In genomic region chr15:40100947-40101905, GRCh38 we compare ENCODE assay signal across 11 cellular contexts. TPM values are rescaled to one million over a fixed set of nuclear protein-coding genes. Genes with fewer than 3 reads are reported as not detected.
DNase-seq lines count a peak whose midpoint lies in the region; ATAC-seq and TF ChIP-seq lines count a peak whose summit lies in the region.
"Had no signal": no experiment of that assay in that cellular context is flagged by ENCODE, and none has a peak within 500 bp of the region (broad histone marks: within the 10 kb centered on the region; RNA-seq: fewer than 3 reads in every experiment).

No MANE protein-coding gene starts in this region.

- H3K4me1 ChIP-seq in Peyer's patch (peaks cover 22 to 98% (median 80%) of the 10 kb centered on the region in 4 donors), left lung (peaks cover 83 to 99% of the 10 kb centered on the region in 2 donors), stomach smooth muscle (ENCODE audit: control insufficient read depth, insufficient read depth, low read length) (peaks cover 92% of the 10 kb centered on the region)

- peak overlapping the region; percentile 87 for H3K27ac Mint-ChIP-seq in activated T-cell treated with anti-CD3 and anti-CD28 coated beads, Interleukin-2, amount 50 U/mL, for 24 hours

- no peak for TF ChIP-seq CTCF in Peyer's patch (IDR thresholded peaks at IDR 0.05)
- TF ChIP-seq CTCF in left lung (IDR thresholded peaks at IDR 0.05) = no peak

- intact Hi-C loops in left lung (cut with DNase I) = no loop called here

- H3K27me3 ChIP-seq in Peyer's patch (no peaks in the 10 kb centered on the region), left lung (no peaks in the 10 kb centered on the region), stomach smooth muscle (ENCODE audit: control insufficient read depth in 1 of 2, insufficient read depth in 2 of 2, low read length in 2 of 2) (no peaks in the 10 kb centered on the region)
- H3K27me3 ChIP-seq: testis had no signal

- H3K27ac ChIP-seq in Peyer's patch (peak overlapping the region in 3 of 4 donors; percentile 91 to 94 (median 92)), left lung (peak overlapping the region; percentile 15 to 70), stomach smooth muscle (ENCODE audit: low read length) (peak overlapping the region; percentile 42)

- no peak for TF ChIP-seq POLR2A in Peyer's patch (IDR thresholded peaks at IDR 0.05)

- no peak for DNase-seq in activated T-cell treated with anti-CD3 and anti-CD28 coated beads, Interleukin-2, amount 50 U/mL, for 24 hours
- no peak for DNase-seq in activated T-cell treated with anti-CD3 and anti-CD28 coated beads, Interleukin-2, amount 50 U/mL, for 48 hours
- DNase-seq in Peyer's patch = no peak
- no peak for DNase-seq in left lung
- DNase-seq in D341Med (ENCODE audit: low spot score) = no peak
- no peak for DNase-seq in central memory CD4-positive, alpha-beta T cell
- DNase-seq in NCI-H1436 (lab: John Stamatoyannopoulos, UW) = no peak
- DNase-seq: COR-L47, NCI-H510A, testis had no signal

- H3K9me3 ChIP-seq in Peyer's patch = no peaks in the 10 kb centered on the region
- no peaks in the 10 kb centered on the region for H3K9me3 ChIP-seq in left lung
- H3K9me3 ChIP-seq in stomach smooth muscle (ENCODE audit: control insufficient read depth in 2 of 2, low read length in 2 of 2) = no peaks in the 10 kb centered on the region
- H3K9me3 ChIP-seq: testis had no signal

- no peaks in the 10 kb centered on the region for H3K36me3 ChIP-seq in Peyer's patch
- H3K36me3 ChIP-seq in left lung = peaks cover 0 to 4% of the 10 kb centered on the region in 2 donors
- no peaks in the 10 kb centered on the region for H3K36me3 ChIP-seq in stomach smooth muscle (ENCODE audit: control insufficient read depth in 2 of 2, insufficient read depth in 2 of 2, low read length in 2 of 2)

- peak overlapping the region; percentile 16 for H3K4me3 Mint-ChIP-seq in activated T-cell treated with anti-CD3 and anti-CD28 coated beads, Interleukin-2, amount 50 U/mL, for 24 hours

- no peaks in the 10 kb centered on the region for H3K27me3 Mint-ChIP-seq in activated T-cell treated with anti-CD3 and anti-CD28 coated beads, Interleukin-2, amount 50 U/mL, for 24 hours

- H3K36me3 Mint-ChIP-seq in activated T-cell treated with anti-CD3 and anti-CD28 coated beads, Interleukin-2, amount 50 U/mL, for 24 hours (ENCODE audit: low read depth) = peaks cover 1% of the 10 kb centered on the region

- ATAC-seq in left lung = no peak

- H3K4me3 ChIP-seq in Peyer's patch (peak overlapping the region in 1 of 4 donors; percentile 6), left lung (no peak overlapping the region), stomach smooth muscle (ENCODE audit: low read length in 2 of 2) (no peak overlapping the region)
- H3K4me3 ChIP-seq: testis had no signal

- H3K4me1 Mint-ChIP-seq in activated T-cell treated with anti-CD3 and anti-CD28 coated beads, Interleukin-2, amount 50 U/mL, for 24 hours (ENCODE audit: low read depth) = peaks cover 82% of the 10 kb centered on the region

- H3K9ac ChIP-seq in stomach smooth muscle (ENCODE audit: low read length in 2 of 2) = no peak overlapping the region

- H3K9me3 Mint-ChIP-seq in activated T-cell treated with anti-CD3 and anti-CD28 coated beads, Interleukin-2, amount 50 U/mL, for 24 hours = no peaks in the 10 kb centered on the region

RNA-seq across cellular contexts. Expression of gene BMF, which starts 7.5 kb away (rescaled TPM):
- total RNA-seq in Peyer's patch (10 to 100 TPM; 13.5 to 98.2 (median 26.1) TPM), left lung (10 to 100 TPM; 16.2 to 21.2 TPM)

RNA-seq across cellular contexts. Expression of gene BUB1B, which starts 59.6 kb away (rescaled TPM):
- total RNA-seq in Peyer's patch (100 to 1,000 TPM in 1 of 4 donors, 10 to 100 TPM in 3; 10.6 to 120 (median 13.3) TPM), left lung (1 to 10 TPM; 4.6 to 8.6 TPM)

Comparison
In these comparisons a context has a peak if more than half of its experiments do, and no peak if none do; other contexts are left out.
1. H3K27ac ChIP-seq: peak in every context shown above with its lines; median percentile 92 in Peyer's patch; 42 in left lung; 42 in stomach smooth muscle.